8 cellular contexts compared by ENCODE assay signal in genomic region chr15:58749532-58750337, GRCh38. TPM values are rescaled to one million over a fixed set of nuclear protein-coding genes. Genes with fewer than 3 reads are reported as not detected.
DNase-seq lines count a peak whose midpoint lies in the region; ATAC-seq, FAIRE-seq and TF ChIP-seq lines count a peak whose summit lies in the region.

A gene with protein sequence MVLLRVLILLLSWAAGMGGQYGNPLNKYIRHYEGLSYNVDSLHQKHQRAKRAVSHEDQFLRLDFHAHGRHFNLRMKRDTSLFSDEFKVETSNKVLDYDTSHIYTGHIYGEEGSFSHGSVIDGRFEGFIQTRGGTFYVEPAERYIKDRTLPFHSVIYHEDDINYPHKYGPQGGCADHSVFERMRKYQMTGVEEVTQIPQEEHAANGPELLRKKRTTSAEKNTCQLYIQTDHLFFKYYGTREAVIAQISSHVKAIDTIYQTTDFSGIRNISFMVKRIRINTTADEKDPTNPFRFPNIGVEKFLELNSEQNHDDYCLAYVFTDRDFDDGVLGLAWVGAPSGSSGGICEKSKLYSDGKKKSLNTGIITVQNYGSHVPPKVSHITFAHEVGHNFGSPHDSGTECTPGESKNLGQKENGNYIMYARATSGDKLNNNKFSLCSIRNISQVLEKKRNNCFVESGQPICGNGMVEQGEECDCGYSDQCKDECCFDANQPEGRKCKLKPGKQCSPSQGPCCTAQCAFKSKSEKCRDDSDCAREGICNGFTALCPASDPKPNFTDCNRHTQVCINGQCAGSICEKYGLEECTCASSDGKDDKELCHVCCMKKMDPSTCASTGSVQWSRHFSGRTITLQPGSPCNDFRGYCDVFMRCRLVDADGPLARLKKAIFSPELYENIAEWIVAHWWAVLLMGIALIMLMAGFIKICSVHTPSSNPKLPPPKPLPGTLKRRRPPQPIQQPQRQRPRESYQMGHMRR (minus strand): TSS chr15:58749707. CDS start chr15:58749534, 173 bp downstream.

- no peak within 1 kb of the TSS for H2BK120ac ChIP-seq in H1 (replicated peaks; ENCODE audit: low read depth, low read length)
- H2BK120ac ChIP-seq in mesendoderm (ENCODE audit: low read depth, low read length) = no peak within 1 kb of the TSS

- TF ChIP-seq RAD21 in H1 (IDR thresholded peaks at IDR 0.05 in 1 of 2, conservative IDR thresholded peaks at IDR 0.05 in 1 of 2; ENCODE audit: low read depth in 2 of 2, low read length in 2 of 2) = no peak

- H3K4me3 ChIP-seq in H1 (ENCODE audit: extremely low read depth in 1 of 4, insufficient read depth in 2 of 4, low read depth in 3 of 4, low read length in 4 of 4) (peak within 1 kb of the TSS; percentile 91 to 100 (median 97)), mesendoderm (ENCODE audit: low read length) (peak within 1 kb of the TSS; percentile 69)

- H2BK15ac ChIP-seq in H1 (ENCODE audit: low read length) = peak within 1 kb of the TSS; percentile 49; the same call in 1 of the 2 replicates
- H2BK15ac ChIP-seq in mesendoderm (replicated peaks; ENCODE audit: low read depth) = no peak within 1 kb of the TSS

- peaks cover 2% of the 10 kb centered on the region; the same call in 1 of the 2 replicates for H3K79me1 ChIP-seq in H1 (ENCODE audit: low read depth, low read length)
- H3K79me1 ChIP-seq in mesendoderm (ENCODE audit: low read length) = peaks cover 2% of the 10 kb centered on the region

- H3K27me3 ChIP-seq in H1 (replicated peaks in 1 of 4; ENCODE audit: control insufficient read depth in 3 of 4, extremely low read depth in 1 of 4, insufficient read depth in 3 of 4, low read length in 3 of 4) (no peaks in the 10 kb centered on the region; a peak in 1 of 7 replicates), mesendoderm (ENCODE audit: insufficient read depth, low read length, poor library complexity) (no peaks in the 10 kb centered on the region)

- H3K9me3 ChIP-seq in H1 (ENCODE audit: insufficient read depth in 2 of 2, low read depth in 1 of 2, low read length in 1 of 2) = no peaks in the 10 kb centered on the region

- H3K79me2 ChIP-seq in H1 (ENCODE audit: control insufficient read depth in 1 of 2, insufficient read depth in 2 of 2, low read length in 2 of 2) (peaks cover 17 to 40% of the 10 kb centered on the region in 2 experiments; a peak in 3 of 4 replicates), mesendoderm (ENCODE audit: control insufficient read depth, insufficient read depth, low read length) (peaks cover 31% of the 10 kb centered on the region)

- no peak for TF ChIP-seq EP300 in H1 (IDR thresholded peaks at IDR 0.05; ENCODE audit: borderline replicate concordance in 1 of 2, low read depth in 2 of 2, low read length in 2 of 2)

- H3K18ac ChIP-seq in H1 (ENCODE audit: extremely low read depth, low read length) (peak within 1 kb of the TSS; percentile 90), mesendoderm (ENCODE audit: low read length) (peak within 1 kb of the TSS; percentile 72)

- H2AFZ ChIP-seq in H1 (ENCODE audit: low read length) = peak within 1 kb of the TSS; percentile 64

- H3K27ac ChIP-seq in H1 (ENCODE audit: low read depth, low read length) = peak within 1 kb of the TSS; percentile 92
- peak within 1 kb of the TSS; percentile 97 for H3K27ac ChIP-seq in mesendoderm (ENCODE audit: low read depth, low read length)

- DNase-seq in COLO668 (lab: John Stamatoyannopoulos, UW; ENCODE audit: unreplicated experiment) (peak; percentile 99), HTR-8/SVneo (ENCODE audit: insufficient read length, low spot score) (peak; percentile 97), NOMO-1 treated with dmso at 0.1 percent for 144 hours (lab: John Stamatoyannopoulos, UW; ENCODE audit: unreplicated experiment) (peak; percentile 97), H1 (ENCODE audit: low read depth in 1 of 2, low spot score in 2 of 2) (peak; percentile 97 to 98), mesendoderm (peak; percentile 99)
- peak; percentile 90 to 99 (median 97) for DNase-seq in activated CD8-positive, alpha-beta memory T cell treated with anti-CD3 and anti-CD28 coated beads for 48 hours (ENCODE audit: low read depth in 2 of 3, low spot score in 2 of 3)
- DNase-seq in stimulated activated CD8-positive, alpha-beta memory T cell treated with anti-CD3 and anti-CD28 coated beads, Interleukin-15, amount 100 ng/mL, for 1 hour (ENCODE audit: low read depth) = peak; percentile 93

- peak in 1 of 3 experiments; percentile 13; a peak in 1 of 4 replicates for TF ChIP-seq CTCF in H1 (IDR thresholded peaks at IDR 0.05; ENCODE audit: control extremely low read depth in 1 of 3, insufficient read depth in 1 of 3, low read depth in 1 of 3, low read length in 3 of 3)

- H2BK20ac ChIP-seq in H1 (ENCODE audit: low read length) = no peak within 1 kb of the TSS

- POLR2A ChIA-PET in H1 (lab: Charles Lee; ENCODE audit: partially characterized antibody) = interaction anchor here (0.7 to 3.3 kb wide), 9 partner anchors 8 to 419 kb away, joined by 3 to 25 read pairs (median 4); partner anchors contain the start of gene MINDY2

- peak; percentile 76 for ATAC-seq in GM21360 (IDR thresholded peaks at IDR 0.05; ENCODE audit: unreplicated experiment)

- H4K91ac ChIP-seq in H1 (replicated peaks; ENCODE audit: insufficient read length, low read length) = peak within 1 kb of the TSS; percentile 12

- H3K4me1 ChIP-seq in H1 (replicated peaks in 1 of 4; ENCODE audit: control insufficient read depth in 3 of 4, insufficient read depth in 4 of 4, low read length in 3 of 4) (peaks cover 0 to 4% (median 1%) of the 10 kb centered on the region in 4 experiments; a peak in 4 of 7 replicates), mesendoderm (ENCODE audit: control insufficient read depth, low read depth, low read length) (no peaks in the 10 kb centered on the region)

- H4K5ac ChIP-seq in H1 (ENCODE audit: insufficient read length, low read depth, low read length) = peak within 1 kb of the TSS; percentile 37
- H4K5ac ChIP-seq in mesendoderm (ENCODE audit: low read length) = no peak within 1 kb of the TSS

- H4K20me1 ChIP-seq in H1 (replicated peaks in 1 of 2; ENCODE audit: control insufficient read depth in 1 of 2, insufficient read depth in 2 of 2, low read length in 2 of 2) = peaks cover 0 to 4% of the 10 kb centered on the region in 2 experiments

- H3K36me3 ChIP-seq in H1 (ENCODE audit: control insufficient read depth in 2 of 4, insufficient read depth in 4 of 4, low read length in 3 of 4) = no peaks in the 10 kb centered on the region
- no peaks in the 10 kb centered on the region for H3K36me3 ChIP-seq in mesendoderm (ENCODE audit: control insufficient read depth, insufficient read depth, low read length)

- 3% methylated on average over 46 of the region's 62 CpGs; no CpG with 5 or more reads in 1 of the 2 experiments for WGBS in H1 (ENCODE audit: extremely low coverage in 1 of 2, insufficient coverage in 1 of 2, insufficient read length in 1 of 2, insufficient replicate concordance in 2 of 2, low coverage in 1 of 2, low lambda C conversion rate in 2 of 2, missing lambda C conversion rate in 1 of 2), 2 experiments
- WGBS in mesendoderm (ENCODE audit: extremely low coverage, insufficient coverage, low lambda C conversion rate) = no CpG with 5 or more reads among the region's 62 CpGs

- no peak within 1 kb of the TSS for H3K23ac ChIP-seq in H1 (ENCODE audit: insufficient read length)
- H3K23ac ChIP-seq in mesendoderm (ENCODE audit: low read length) = peak within 1 kb of the TSS; percentile 66

- no peak within 1 kb of the TSS for H2AK5ac ChIP-seq in H1 (ENCODE audit: low read depth, low read length)
- no peak within 1 kb of the TSS for H2AK5ac ChIP-seq in mesendoderm (ENCODE audit: low read length)

- peak within 1 kb of the TSS; percentile 78 for H3K56ac ChIP-seq in H1 (replicated peaks; ENCODE audit: insufficient read length, low read depth, low read length)
- peak within 1 kb of the TSS; percentile 99 for H3K56ac ChIP-seq in mesendoderm (ENCODE audit: low read length)

- peak within 1 kb of the TSS; percentile 91 to 99 (median 93) for H3K9ac ChIP-seq in H1 (replicated peaks in 1 of 4; ENCODE audit: extremely low read depth in 1 of 4, low read depth in 3 of 4, low read length in 3 of 4)
- peak within 1 kb of the TSS; percentile 94 for H3K9ac ChIP-seq in mesendoderm (ENCODE audit: low read length)

- H2BK12ac ChIP-seq in H1 (ENCODE audit: low read depth, low read length) = peak within 1 kb of the TSS; percentile 34; the same call in 1 of the 2 replicates

- peaks cover 4% of the 10 kb centered on the region; the same call in 1 of the 2 replicates for H3K23me2 ChIP-seq in H1 (ENCODE audit: low read depth, low read length)

- FAIRE-seq in HTR-8/SVneo (lab: Jason Lieb, UNC) (peak; percentile 75), H1 (lab: Jason Lieb, UNC) (peak; percentile 45)

- H2BK5ac ChIP-seq in H1 (ENCODE audit: low read depth, low read length) (peak within 1 kb of the TSS; percentile 96), mesendoderm (ENCODE audit: low read length) (peak within 1 kb of the TSS; percentile 82)

- peak; percentile 80 to 87 for TF ChIP-seq POLR2A in H1 (IDR thresholded peaks at IDR 0.05; ENCODE audit: control extremely low read depth in 1 of 2, low read depth in 2 of 2, low read length in 2 of 2)

- peak within 1 kb of the TSS; percentile 87 to 96 for H3K4me2 ChIP-seq in H1 (ENCODE audit: insufficient read depth in 1 of 2, low read depth in 2 of 2, low read length in 2 of 2)
- peak within 1 kb of the TSS; percentile 77 for H3K4me2 ChIP-seq in mesendoderm (ENCODE audit: low read length)

- H3K4ac ChIP-seq in H1 (replicated peaks; ENCODE audit: insufficient read length, low read depth, low read length) = no peak within 1 kb of the TSS
- peak within 1 kb of the TSS; percentile 85 for H3K4ac ChIP-seq in mesendoderm (ENCODE audit: low read depth, low read length)

- no peak within 1 kb of the TSS for H3K14ac ChIP-seq in H1 (ENCODE audit: insufficient read length)

- H4K8ac ChIP-seq in H1 (ENCODE audit: extremely low read depth, insufficient read depth, low read length) (peak within 1 kb of the TSS; percentile 98), mesendoderm (ENCODE audit: low read depth, low read length) (no peak within 1 kb of the TSS)

- CTCF ChIA-PET in H1 (lab: Charles Lee; ENCODE audit: partially characterized antibody) = interaction anchor here (0.8 to 1.9 kb wide), 5 partner anchors 9 to 522 kb away, joined by 3 to 9 read pairs (median 4); partner anchors contain the start of gene MINDY2

TF ChIP-seq in H1, 55 proteins besides CTCF, POLR2A, EP300 and RAD21 (continues in another document):
- TF ChIP-seq JUN (IDR thresholded peaks at IDR 0.05; ENCODE audit: low read depth, low read length) (no peak), CBX8 (IDR thresholded peaks at IDR 0.05; ENCODE audit: borderline replicate concordance, low read depth, low read length) (no peak)

RNA-seq across cellular contexts. Expression of the gene that starts here (rescaled TPM):
- total RNA-seq in H1 (2021; fragmentation: NEBNext Ultra II Directional; extraction: Animal tissue kit (Norgen Biotek cat#: 25700)) = 147 and 163 TPM in 2 replicates
- 46.5 and 50.2 TPM in 2 replicates for polyA plus RNA-seq in H1 (2011; rRNA removed)
- 63.9 TPM for polyA plus RNA-seq in H1 (2011; cell fraction: cytosol; rRNA removed)
- polyA plus RNA-seq in H1 (2011; cell fraction: nucleus; rRNA removed) = 43.2 TPM
- polyA plus RNA-seq in H1 (2012, experiment 1 of 2) = 89.7 to 160 TPM (median 119 TPM) in 4 replicates
- polyA plus RNA-seq in H1 (2012, experiment 2 of 2) = 4.8 TPM
- polyA plus RNA-seq in H1 (2013, experiment 1 of 2) = 182 TPM
- polyA plus RNA-seq in H1 (2013, experiment 2 of 2) = 190 TPM
- 118 and 237 TPM in 2 replicates for polyA minus RNA-seq in H1 (2011; rRNA and poly(A)+ RNA removed)
- polyA minus RNA-seq in H1 (2011; cell fraction: cytosol; rRNA and poly(A)+ RNA removed) = 88.2 TPM
- polyA minus RNA-seq in H1 (2011; cell fraction: nucleus; rRNA and poly(A)+ RNA removed) = 89.7 TPM
- polyA plus RNA-seq in mesendoderm (2013, experiment 1 of 2) = 96.4 TPM
- polyA plus RNA-seq in mesendoderm (2013, experiment 2 of 2) = 94.7 TPM

Comparison
In these comparisons a context has a peak if more than half of its experiments do, and no peak if none do; other contexts are left out.
1. Peak in every context shown above with its lines: DNase-seq, ATAC-seq, H3K4me3 ChIP-seq and H3K27ac ChIP-seq.